ENCODE assay signal across 1 cellular context in the genomic region with DNA sequence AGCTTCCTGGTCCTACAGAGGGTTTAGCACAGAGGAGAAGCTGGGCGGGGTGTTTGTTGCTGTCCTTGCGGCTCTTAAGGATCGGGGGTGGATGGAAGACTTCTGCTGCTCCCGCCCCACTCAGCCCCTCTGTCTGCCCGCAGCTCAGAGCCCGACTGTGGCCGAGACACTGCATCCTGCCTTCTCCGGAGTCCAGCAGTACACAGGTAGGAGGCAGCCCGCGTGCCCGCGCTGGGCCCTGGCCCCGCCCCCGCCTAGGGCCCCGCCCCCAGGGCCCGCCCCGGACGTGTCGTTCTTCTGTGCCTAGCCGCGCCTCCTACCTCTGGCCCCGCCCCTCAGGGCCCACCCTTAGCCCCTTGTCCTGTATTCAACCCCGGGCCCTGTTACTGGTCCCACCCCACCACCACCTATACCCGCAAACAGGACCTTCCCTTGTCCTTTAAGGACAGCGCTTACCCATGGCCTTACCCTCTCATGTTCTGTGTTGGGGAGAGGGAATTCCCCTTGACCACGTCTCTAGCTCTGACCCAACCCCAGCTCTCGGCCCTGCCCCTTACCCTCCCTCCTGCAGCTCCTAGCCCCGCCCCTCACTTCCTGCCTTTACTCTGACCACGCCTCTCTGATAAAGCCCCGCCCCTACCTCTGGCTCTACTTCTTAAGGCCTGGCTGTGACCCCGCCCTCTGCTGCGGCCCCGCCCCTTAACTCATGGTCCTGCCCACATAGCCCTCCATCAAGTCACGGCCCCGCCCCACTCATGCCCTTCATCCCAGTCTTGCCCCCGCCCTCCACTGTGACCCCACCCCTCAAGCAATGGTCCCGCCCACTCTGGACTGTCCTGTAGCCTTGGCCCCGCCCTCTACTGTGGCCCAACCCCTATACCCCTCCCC.
TF ChIP-seq lines count a peak whose summit lies in the region.

No MANE protein-coding gene starts in this region.

TF ChIP-seq in K562, 482 proteins besides CTCF, POLR2A, EP300 and RAD21 (continued from another document and continues in another):
- TF ChIP-seq PHF20 (IDR thresholded peaks at IDR 0.05; ENCODE audit: partially characterized antibody) (peak; percentile 56), HDAC3 (IDR thresholded peaks at IDR 0.05; ENCODE audit: borderline replicate concordance, partially characterized antibody) (no peak), SAFB2 (IDR thresholded peaks at IDR 0.05; ENCODE audit: borderline replicate concordance, low read depth, low read length, severe bottlenecking) (no peak), COPS2 (conservative IDR thresholded peaks at IDR 0.05) (no peak), KLF6 (CRISPR knock-in tag; IDR thresholded peaks at IDR 0.05; ENCODE audit: borderline replicate concordance) (no peak), ELF4 (CRISPR knock-in tag; IDR thresholded peaks at IDR 0.05) (0 out of 2 replicates have a peak, but pooled peaks have one; percentile 34), TFAP4 (CRISPR knock-in tag; IDR thresholded peaks at IDR 0.05; ENCODE audit: borderline replicate concordance) (0 out of 2 replicates have a peak, but pooled peaks have one; percentile 53), KLF1 (tag; IDR thresholded peaks at IDR 0.05) (no peak), RBFOX2 (IDR thresholded peaks at IDR 0.05; ENCODE audit: low read depth, low read length) (peak; percentile 64), SRF (CRISPR knock-in tag; IDR thresholded peaks at IDR 0.05) (0 out of 4 replicates have a peak, but pooled peaks of 1 of the 2 experiments have one; percentile 19), POLR2AphosphoS5 (IDR thresholded peaks at IDR 0.05; ENCODE audit: control insufficient read depth, insufficient read depth, low read depth, low read length) (peak; percentile 38; the same call in 1 of the 2 replicates), RBM22 (IDR thresholded peaks at IDR 0.05; ENCODE audit: low read depth, low read length, poor library complexity, severe bottlenecking) (no peak), HDGF (IDR thresholded peaks at IDR 0.05) (peak; percentile 97), EGR1 (conservative IDR thresholded peaks at IDR 0.05) (peak; percentile 17; the same call in 1 of the 2 replicates), MYNN (IDR thresholded peaks at IDR 0.05) (no peak), MYNN (CRISPR knock-in tag; IDR thresholded peaks at IDR 0.05) (no peak), ZNF644 (tag; IDR thresholded peaks at IDR 0.05; ENCODE audit: low read depth) (no peak), MAZ (CRISPR knock-in tag; conservative IDR thresholded peaks at IDR 0.05 in 1 of 2, IDR thresholded peaks at IDR 0.05 in 1 of 2) (peak; percentile 69 to 73; a peak in 3 of 4 replicates), L3MBTL2 (IDR thresholded peaks at IDR 0.05) (peak; percentile 45; the same call in 1 of the 2 replicates), HSF4 (CRISPR knock-in tag; IDR thresholded peaks at IDR 0.05; ENCODE audit: borderline replicate concordance) (no peak), NKRF (IDR thresholded peaks at IDR 0.05; ENCODE audit: borderline replicate concordance) (peak; percentile 49; the same call in 1 of the 2 replicates), CHD4 (IDR thresholded peaks at IDR 0.05; ENCODE audit: insufficient read depth, insufficient replicate concordance, low read depth, low read length, poor library complexity, severe bottlenecking) (no peak), POLR2G (IDR thresholded peaks at IDR 0.05; ENCODE audit: low read depth, low read length) (peak; percentile 72), NFATC3 (IDR thresholded peaks at IDR 0.05) (no peak), KDM5B (IDR thresholded peaks at IDR 0.05; ENCODE audit: insufficient replicate concordance, low read depth, low read length) (peak; percentile 69), THRB (CRISPR knock-in tag; conservative IDR thresholded peaks at IDR 0.05) (peak; percentile 31; the same call in 1 of the 2 replicates), ZNF398 (CRISPR knock-in tag; IDR thresholded peaks at IDR 0.05) (no peak), SPI1 (IDR thresholded peaks at IDR 0.05; ENCODE audit: borderline replicate concordance, low read depth, low read length) (peak; percentile 32; the same call in 1 of the 2 replicates), CREB1 (IDR thresholded peaks at IDR 0.05) (no peak; the same call in 1 of the 2 replicates), CREB1 (CRISPR knock-in tag; IDR thresholded peaks at IDR 0.05) (peak; percentile 66), ZNF121 (CRISPR knock-in tag; conservative IDR thresholded peaks at IDR 0.05) (no peak), ZNF41 (CRISPR knock-in tag; conservative IDR thresholded peaks at IDR 0.05) (no peak), TAF1 (IDR thresholded peaks at IDR 0.05; ENCODE audit: control insufficient read depth, extremely low read depth, insufficient read depth, low read length, severe bottlenecking) (peak; percentile 55), SP1 (CRISPR knock-in tag; IDR thresholded peaks at IDR 0.05) (peak; percentile 89), ATF1 (CRISPR knock-in tag; IDR thresholded peaks at IDR 0.05) (no peak), ATF1 (tag; IDR thresholded peaks at IDR 0.05) (0 out of 2 replicates have a peak, but pooled peaks have one; percentile 30), ELF1 (tag; IDR thresholded peaks at IDR 0.05) (peak; percentile 53; the same call in 1 of the 2 replicates), HDAC1 (IDR thresholded peaks at IDR 0.05) (peak in 1 of 2 experiments; percentile 41; a peak in 1 of 4 replicates), CHCHD3 (CRISPR knock-in tag; IDR thresholded peaks at IDR 0.05) (no peak), RB1 (IDR thresholded peaks at IDR 0.05; ENCODE audit: low read depth) (0 out of 2 replicates have a peak, but pooled peaks have one; percentile 20), E2F6 (IDR thresholded peaks at IDR 0.05; ENCODE audit: borderline replicate concordance in 1 of 2, extremely low read depth in 1 of 2, insufficient read depth in 1 of 2, insufficient read length in 1 of 2, low read depth in 1 of 2, low read length in 1 of 2, poor library complexity in 1 of 2, severe bottlenecking in 1 of 2) (peak; percentile 17 to 75), PHB2 (IDR thresholded peaks at IDR 0.05; ENCODE audit: low read depth) (no peak), CREM (IDR thresholded peaks at IDR 0.05; ENCODE audit: low read depth) (peak; percentile 27; the same call in 1 of the 2 replicates), GABPB1 (CRISPR knock-in tag; IDR thresholded peaks at IDR 0.05) (peak; percentile 75), ZBTB7A (IDR thresholded peaks at IDR 0.05; ENCODE audit: borderline replicate concordance, control insufficient read depth, low read depth, low read length) (peak; percentile 63; the same call in 1 of the 2 replicates), PYGO2 (tag; IDR thresholded peaks at IDR 0.05) (no peak), HDAC2 (IDR thresholded peaks at IDR 0.05) (0 out of 2 replicates have a peak, but pooled peaks have one; percentile 37), SIN3A (IDR thresholded peaks at IDR 0.05; ENCODE audit: borderline replicate concordance in 2 of 2, control insufficient read depth in 1 of 2, low read depth in 2 of 2, low read length in 2 of 2) (0 out of 4 replicates have a peak, but pooled peaks of 1 of the 2 experiments have one; percentile 56), ZNF146 (CRISPR knock-in tag; IDR thresholded peaks at IDR 0.05; ENCODE audit: unreplicated experiment) (peak; percentile 8), RNF2 (IDR thresholded peaks at IDR 0.05) (no peak), GABPA (tag; conservative IDR thresholded peaks at IDR 0.05; ENCODE audit: low read depth) (peak; percentile 83), ATF7 (IDR thresholded peaks at IDR 0.05) (peak; percentile 43; the same call in 1 of the 2 replicates)
- TF ChIP-seq, protein P1, sequence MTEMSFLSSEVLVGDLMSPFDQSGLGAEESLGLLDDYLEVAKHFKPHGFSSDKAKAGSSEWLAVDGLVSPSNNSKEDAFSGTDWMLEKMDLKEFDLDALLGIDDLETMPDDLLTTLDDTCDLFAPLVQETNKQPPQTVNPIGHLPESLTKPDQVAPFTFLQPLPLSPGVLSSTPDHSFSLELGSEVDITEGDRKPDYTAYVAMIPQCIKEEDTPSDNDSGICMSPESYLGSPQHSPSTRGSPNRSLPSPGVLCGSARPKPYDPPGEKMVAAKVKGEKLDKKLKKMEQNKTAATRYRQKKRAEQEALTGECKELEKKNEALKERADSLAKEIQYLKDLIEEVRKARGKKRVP (CRISPR knock-in tag; IDR thresholded peaks at IDR 0.05): no peak
- TF ChIP-seq, protein P2, sequence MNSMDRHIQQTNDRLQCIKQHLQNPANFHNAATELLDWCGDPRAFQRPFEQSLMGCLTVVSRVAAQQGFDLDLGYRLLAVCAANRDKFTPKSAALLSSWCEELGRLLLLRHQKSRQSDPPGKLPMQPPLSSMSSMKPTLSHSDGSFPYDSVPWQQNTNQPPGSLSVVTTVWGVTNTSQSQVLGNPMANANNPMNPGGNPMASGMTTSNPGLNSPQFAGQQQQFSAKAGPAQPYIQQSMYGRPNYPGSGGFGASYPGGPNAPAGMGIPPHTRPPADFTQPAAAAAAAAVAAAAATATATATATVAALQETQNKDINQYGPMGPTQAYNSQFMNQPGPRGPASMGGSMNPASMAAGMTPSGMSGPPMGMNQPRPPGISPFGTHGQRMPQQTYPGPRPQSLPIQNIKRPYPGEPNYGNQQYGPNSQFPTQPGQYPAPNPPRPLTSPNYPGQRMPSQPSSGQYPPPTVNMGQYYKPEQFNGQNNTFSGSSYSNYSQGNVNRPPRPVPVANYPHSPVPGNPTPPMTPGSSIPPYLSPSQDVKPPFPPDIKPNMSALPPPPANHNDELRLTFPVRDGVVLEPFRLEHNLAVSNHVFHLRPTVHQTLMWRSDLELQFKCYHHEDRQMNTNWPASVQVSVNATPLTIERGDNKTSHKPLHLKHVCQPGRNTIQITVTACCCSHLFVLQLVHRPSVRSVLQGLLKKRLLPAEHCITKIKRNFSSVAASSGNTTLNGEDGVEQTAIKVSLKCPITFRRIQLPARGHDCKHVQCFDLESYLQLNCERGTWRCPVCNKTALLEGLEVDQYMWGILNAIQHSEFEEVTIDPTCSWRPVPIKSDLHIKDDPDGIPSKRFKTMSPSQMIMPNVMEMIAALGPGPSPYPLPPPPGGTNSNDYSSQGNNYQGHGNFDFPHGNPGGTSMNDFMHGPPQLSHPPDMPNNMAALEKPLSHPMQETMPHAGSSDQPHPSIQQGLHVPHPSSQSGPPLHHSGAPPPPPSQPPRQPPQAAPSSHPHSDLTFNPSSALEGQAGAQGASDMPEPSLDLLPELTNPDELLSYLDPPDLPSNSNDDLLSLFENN (IDR thresholded peaks at IDR 0.05; ENCODE audit: low read depth in 2 of 2, low read length in 2 of 2): no peak
- TF ChIP-seq, protein P3, sequence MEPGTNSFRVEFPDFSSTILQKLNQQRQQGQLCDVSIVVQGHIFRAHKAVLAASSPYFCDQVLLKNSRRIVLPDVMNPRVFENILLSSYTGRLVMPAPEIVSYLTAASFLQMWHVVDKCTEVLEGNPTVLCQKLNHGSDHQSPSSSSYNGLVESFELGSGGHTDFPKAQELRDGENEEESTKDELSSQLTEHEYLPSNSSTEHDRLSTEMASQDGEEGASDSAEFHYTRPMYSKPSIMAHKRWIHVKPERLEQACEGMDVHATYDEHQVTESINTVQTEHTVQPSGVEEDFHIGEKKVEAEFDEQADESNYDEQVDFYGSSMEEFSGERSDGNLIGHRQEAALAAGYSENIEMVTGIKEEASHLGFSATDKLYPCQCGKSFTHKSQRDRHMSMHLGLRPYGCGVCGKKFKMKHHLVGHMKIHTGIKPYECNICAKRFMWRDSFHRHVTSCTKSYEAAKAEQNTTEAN (CRISPR knock-in tag; IDR thresholded peaks at IDR 0.05): 0 out of 2 replicates have a peak, but pooled peaks have one; percentile 28
